In genomic region chr17:39602533-39603303, GRCh38 we compare ENCODE assay signal across 16 cellular contexts. TPM values are rescaled to one million over a fixed set of nuclear protein-coding genes. Genes with fewer than 3 reads are reported as not detected.
A peak's percentile ranks its signal among the peaks of the same experiment; 100 is the strongest.
DNase-seq lines count a peak whose midpoint lies in the region; ATAC-seq, FAIRE-seq and TF ChIP-seq lines count a peak whose summit lies in the region.
"Had no signal": no experiment of that assay in that cellular context is flagged by ENCODE, and none has a peak within 500 bp of the region (broad histone marks: within the 10 kb centered on the region; RNA-seq: fewer than 3 reads in every experiment).

No MANE protein-coding gene starts in this region.

- no peak overlapping the region for H3K9ac ChIP-seq in keratinocyte (ENCODE audit: control insufficient read depth, extremely low read depth, insufficient read depth, low read length)

- H3K4me1 ChIP-seq in HEK293 (ENCODE audit: control insufficient read depth, insufficient read depth, low read length) (peaks cover 19% of the 10 kb centered on the region), keratinocyte (ENCODE audit: control insufficient read depth, extremely low read depth, insufficient read depth, low read length) (peaks cover 34% of the 10 kb centered on the region), mucosa of descending colon (ENCODE audit: low read depth) (peaks cover 29% of the 10 kb centered on the region)

- FAIRE-seq in keratinocyte (lab: Jason Lieb, UNC), result no peak

- H3K4me3 ChIP-seq in HEK293 (ENCODE audit: low read depth, low read length) (no peak overlapping the region), keratinocyte (ENCODE audit: control insufficient read depth in 2 of 3, extremely low read depth in 1 of 3, insufficient read depth in 2 of 3, low read depth in 1 of 3, low read length in 3 of 3) (no peak overlapping the region), mucosa of descending colon (no peak overlapping the region)
- H3K4me3 ChIP-seq: SJCRH30 had no signal

- H3K4me3 Mint-ChIP-seq in brain, result peak overlapping the region in 3 of 5 experiments; percentile 59 to 88 (median 84)

- H3K27me3 ChIP-seq in keratinocyte (ENCODE audit: control insufficient read depth, extremely low read depth, insufficient read depth, low read length), result peaks cover 90% of the 10 kb centered on the region

- no peaks in the 10 kb centered on the region for H3K79me2 ChIP-seq in keratinocyte (ENCODE audit: control insufficient read depth, insufficient read depth, low read length)

- H3K27me3 Mint-ChIP-seq in brain, result peaks cover 100% of the 10 kb centered on the region

- H3K9me1 ChIP-seq in keratinocyte (ENCODE audit: control insufficient read depth, extremely low read depth, insufficient read depth, low read length), result no peaks in the 10 kb centered on the region

- H3K4me1 Mint-ChIP-seq in brain, result peaks cover 54% of the 10 kb centered on the region

- peaks cover 6% of the 10 kb centered on the region for H4K20me1 ChIP-seq in keratinocyte (ENCODE audit: control insufficient read depth, extremely low read depth, insufficient read depth, low read length)

- peak overlapping the region in 4 of 5 experiments; percentile 48 to 99 (median 85) for H3K27ac Mint-ChIP-seq in brain

- POLR2A ChIA-PET in HEK293 (lab: Yijun Ruan, JAX), result no interaction called here

- TF ChIP-seq CTCF in HEK293 (tag by site-specific recombination; IDR thresholded peaks at IDR 0.05) (no peak), brain (conservative IDR thresholded peaks at IDR 0.05) (no peak), keratinocyte (optimal IDR thresholded peaks at IDR 0.05 in 1 of 3, IDR thresholded peaks at IDR 0.05 in 1 of 3, conservative IDR thresholded peaks at IDR 0.05 in 1 of 3; ENCODE audit: extremely low read depth in 1 of 3, insufficient read depth in 2 of 3, low read length in 3 of 3) (no peak), mucosa of descending colon (IDR thresholded peaks at IDR 0.05) (no peak)

- no peaks in the 10 kb centered on the region for H3K9me3 ChIP-seq in HEK293 (ENCODE audit: control insufficient read depth, insufficient read depth, low read depth, low read length)
- no peaks in the 10 kb centered on the region for H3K9me3 ChIP-seq in keratinocyte (ENCODE audit: control insufficient read depth, low read depth, low read length)
- no peaks in the 10 kb centered on the region for H3K9me3 ChIP-seq in mucosa of descending colon
- H3K9me3 ChIP-seq: SJCRH30 had no signal

- DNase-seq in G401 (ENCODE audit: low spot score) (peak; percentile 47), keratinocyte (ENCODE audit: low read depth, low spot score) (no peak), HuH-7.5 (ENCODE audit: low spot score) (no peak), NCI-H446 treated with DMSO at 0.1 percent for 48 hours (lab: John Stamatoyannopoulos, UW) (no peak), iPS-NIHi11 (ENCODE audit: low spot score) (no peak), mucosa of descending colon (no peak)
- DNase-seq: DMS79 treated with DMSO at 0.1 percent for 48 hours, NCI-H187, NCI-H2107, NCI-H226, NCI-H524 treated with DMSO at 0.1 percent for 48 hours, SJCRH30 had no signal

- peak overlapping the region; percentile 79 for H3K4me2 ChIP-seq in keratinocyte (ENCODE audit: control insufficient read depth, extremely low read depth, insufficient read depth, low read depth, low read length)

- dilution Hi-C loops in keratinocyte (cut with MboI; ENCODE audit: extremely low pct_ligation_motif_present, low sequenced_read_pairs), result no loop called here

- H3K9me3 Mint-ChIP-seq in brain, result no peaks in the 10 kb centered on the region

- no peak overlapping the region for H2AFZ ChIP-seq in keratinocyte (ENCODE audit: control insufficient read depth, low read length)

- H3K36me3 Mint-ChIP-seq in brain, result no peaks in the 10 kb centered on the region

- intact Hi-C loops in mucosa of descending colon (cut with DNase I, micrococcal nuclease), result no loop called here

- H3K27ac ChIP-seq in HEK293 (ENCODE audit: extremely low read depth, low read depth, low read length) (no peak overlapping the region), keratinocyte (ENCODE audit: control insufficient read depth, insufficient read depth, low read length) (no peak overlapping the region)
- H3K27ac ChIP-seq: SJCRH30 had no signal

- in situ Hi-C loops in G401 (cut with HindIII; ENCODE audit: low sequenced_read_pairs), result no loop called here

- ATAC-seq in mucosa of descending colon, result no peak
- ATAC-seq: HCT116, Panc1 had no signal

- CTCF ChIA-PET in HEK293 (lab: Yijun Ruan, JAX), result interaction anchor here (0.6 to 2.5 kb wide), 4 partner anchors 17 to 89 kb away, joined by 3 to 10 read pairs (median 5); no protein-coding TSS in a partner anchor

- H3K36me3 ChIP-seq in HEK293 (ENCODE audit: control insufficient read depth in 2 of 2, insufficient read depth in 1 of 2, low read length in 2 of 2) (no peaks in the 10 kb centered on the region), keratinocyte (ENCODE audit: control insufficient read depth in 2 of 2, extremely low read depth in 1 of 2, insufficient read depth in 2 of 2, low read length in 2 of 2) (no peaks in the 10 kb centered on the region), mucosa of descending colon (ENCODE audit: low read depth) (no peaks in the 10 kb centered on the region)
- H3K36me3 ChIP-seq: SJCRH30 had no signal

TF ChIP-seq in HEK293, 187 proteins besides CTCF, POLR2A, EP300 and RAD21 (continues in another document):
- TF ChIP-seq ZSCAN4 (tag by site-specific recombination; IDR thresholded peaks at IDR 0.05) (no peak), ZBTB8A (tag by site-specific recombination; IDR thresholded peaks at IDR 0.05) (0 out of 2 replicates have a peak, but pooled peaks have one; percentile 16), ZIC2 (tag by site-specific recombination; IDR thresholded peaks at IDR 0.05) (no peak)

RNA-seq across cellular contexts. Expression of gene NEUROD2, which starts 5.0 kb away (rescaled TPM):
- total RNA-seq in G401 (2014; rRNA removed; shearing (Covaris generic)), result not detected in 2 replicates
- polyA plus RNA-seq in brain (ENCODE audit: insufficient read depth, low read depth, low replicate concordance) (8.1 TPM), keratinocyte (not detected in 3 replicates)
- polyA plus RNA-seq in keratinocyte (2011; ENCODE audit: low read depth), result not detected
- polyA plus RNA-seq in keratinocyte (2011; cell fraction: cytosol; rRNA removed), result not detected in 2 replicates
- polyA plus RNA-seq in keratinocyte (2011; cell fraction: nucleus; rRNA removed), result not detected in 2 replicates
- polyA plus RNA-seq in keratinocyte (2012; ENCODE audit: low replicate concordance), result 0.04 and 0.07 TPM in 2 replicates
- not detected in 3 replicates for polyA minus RNA-seq in keratinocyte
- polyA minus RNA-seq in keratinocyte (2011; cell fraction: cytosol; rRNA and poly(A)+ RNA removed), result not detected
- polyA minus RNA-seq in keratinocyte (2011; cell fraction: nucleus; rRNA and poly(A)+ RNA removed), result not detected in 2 replicates
- under 1 TPM in 1 of 3 donors, not detected in 2; 0.05 TPM for total RNA-seq in mucosa of descending colon
- total RNA-seq: SJCRH30 had no signal

RNA-seq across cellular contexts. Expression of gene PPP1R1B, which starts 24.0 kb away (rescaled TPM):
- total RNA-seq in G401 (2014; rRNA removed; shearing (Covaris generic)), result 3.4 and 8.6 TPM in 2 replicates
- polyA plus RNA-seq in brain (ENCODE audit: insufficient read depth, low read depth, low replicate concordance) (154 TPM), keratinocyte (0.14 to 0.35 TPM (median 0.18 TPM) in 3 replicates)
- not detected for polyA plus RNA-seq in keratinocyte (2011; ENCODE audit: low read depth)
- polyA plus RNA-seq in keratinocyte (2011; cell fraction: cytosol; rRNA removed), result 0.19 and 0.27 TPM in 2 replicates
- polyA plus RNA-seq in keratinocyte (2011; cell fraction: nucleus; rRNA removed), result 0.11 and 0.15 TPM in 2 replicates
- 0.21 TPM in 1 of 2 replicates, not detected in the other for polyA plus RNA-seq in keratinocyte (2012; ENCODE audit: low replicate concordance)
- 0.13 to 0.33 TPM (median 0.19 TPM) in 3 replicates for polyA minus RNA-seq in keratinocyte
- polyA minus RNA-seq in keratinocyte (2011; cell fraction: cytosol; rRNA and poly(A)+ RNA removed), result not detected
- polyA minus RNA-seq in keratinocyte (2011; cell fraction: nucleus; rRNA and poly(A)+ RNA removed), result not detected in 2 replicates
- total RNA-seq in mucosa of descending colon, result 100 to 1,000 TPM; 108 to 362 (median 356) TPM
- total RNA-seq: SJCRH30 had no signal

RNA-seq across cellular contexts. Expression of gene STARD3, which starts 34.2 kb away (rescaled TPM):
- 30.8 and 45.5 TPM in 2 replicates for total RNA-seq in G401 (2014; rRNA removed; shearing (Covaris generic))
- polyA plus RNA-seq in brain (ENCODE audit: insufficient read depth, low read depth, low replicate concordance) (53.8 TPM), keratinocyte (29.0 to 39.6 TPM (median 33.9 TPM) in 3 replicates)
- polyA plus RNA-seq in keratinocyte (2011; ENCODE audit: low read depth), result 25.9 TPM
- polyA plus RNA-seq in keratinocyte (2011; cell fraction: cytosol; rRNA removed), result 25.5 and 26.6 TPM in 2 replicates
- polyA plus RNA-seq in keratinocyte (2011; cell fraction: nucleus; rRNA removed), result 57.2 and 70.3 TPM in 2 replicates
- 31.2 and 36.8 TPM in 2 replicates for polyA plus RNA-seq in keratinocyte (2012; ENCODE audit: low replicate concordance)
- polyA minus RNA-seq in keratinocyte, result 32.4 to 42.2 TPM (median 41.6 TPM) in 3 replicates
- polyA minus RNA-seq in keratinocyte (2011; cell fraction: cytosol; rRNA and poly(A)+ RNA removed), result 29.2 TPM
- polyA minus RNA-seq in keratinocyte (2011; cell fraction: nucleus; rRNA and poly(A)+ RNA removed), result 18.5 and 20.1 TPM in 2 replicates
- 10 to 100 TPM; 36.1 to 58.8 (median 57.6) TPM for total RNA-seq in mucosa of descending colon

Comparison
In these comparisons a context has a peak if more than half of its experiments do, and no peak if none do; other contexts are left out.
1. RNA of gene PPP1R1B, which starts 24.0 kb away (total RNA-seq): 108 to 362 TPM in mucosa of descending colon; 3.4 to 8.6 TPM in G401; every median in the first group is over 10 times any median in the second.